In genomic region chr15:68844856-68845550, GRCh38 we compare ENCODE assay signal across 25 cellular contexts.
"Had no signal": no experiment of that assay in that cellular context is flagged by ENCODE, and none has a peak within 500 bp of the region (broad histone marks: within the 10 kb centered on the region; RNA-seq: fewer than 3 reads in every experiment).

No MANE protein-coding gene starts in this region.

- DNase-seq: activated CD4-positive, alpha-beta T cell treated with anti-CD3 and anti-CD28 coated beads for 1 hour; activated CD4-positive, alpha-beta T cell treated with anti-CD3 and anti-CD28 coated beads, Interleukin-2, amount 10 ng/mL, durations not matched to agents 7 days and 5 days; activated CD4-positive, alpha-beta T cell treated with anti-CD3 and anti-CD28 coated beads, Interleukin-2, amount 50 U/mL, for 48 hours; activated CD4-positive, CD25-positive, alpha-beta regulatory T cell; activated CD8-positive, alpha-beta T cell treated with anti-CD3 and anti-CD28 coated beads, Interleukin-2, amount 10 ng/mL, durations not matched to agents 7 days and 5 days; activated gamma-delta T cell; activated naive CD4-positive, alpha-beta T cell treated with Interleukin-2 at 50 U/mL for 16 hours; activated naive CD8-positive, alpha-beta T cell treated with anti-CD3 and anti-CD28 coated beads, Interleukin-2, amount 10 ng/mL, durations not matched to agents 7 days and 5 days; activated T-cell treated with anti-CD3 and anti-CD28 coated beads, Interleukin-2, amount 50 U/mL, for 24 hours; amygdala; Kasumi-1; MG63; MV-4-11; NCI-H1092 treated with DMSO at 0.1 percent for 48 hours; NCI-H187 treated with DMSO at 0.1 percent for 48 hours; NCI-H2081; NCI-H2171 treated with DMSO at 0.1 percent for 48 hours; NCI-H446; SHP77 treated with DMSO at 0.1 percent for 48 hours; T1000; WERI-Rb-1 had no signal

- H3K4me1 ChIP-seq: SJSA1 had no signal

- H3K27ac ChIP-seq: ascending aorta, cardiac muscle cell, coronary artery, SJSA1, WERI-Rb-1 had no signal

- H3K9me3 ChIP-seq: ascending aorta, MG63, SJSA1 had no signal

- H3K4me3 ChIP-seq: cardiac muscle cell, MG63, SJSA1 had no signal

- H3K36me3 ChIP-seq: ascending aorta, cardiac muscle cell, MG63, SJSA1, WERI-Rb-1 had no signal

- ATAC-seq: activated CD8-positive, alpha-beta T cell treated with anti-CD3 and anti-CD28 coated beads, Interleukin-2, amount 10 ng/mL, durations not matched to agents 7 days and 5 days had no signal
